ENCODE assay signal across 11 cellular contexts in genomic region chr21:44627181-44627822, GRCh38. TPM values are rescaled to one million over a fixed set of nuclear protein-coding genes. Genes with fewer than 3 reads are reported as not detected.
"Had no signal": no experiment of that assay in that cellular context is flagged by ENCODE, and none has a peak within 500 bp of the region (broad histone marks: within the 10 kb centered on the region; RNA-seq: fewer than 3 reads in every experiment).

No MANE protein-coding gene starts in this region.

RNA-seq across cellular contexts. Expression of gene KRTAP10-9, which starts 0.4 kb away (rescaled TPM):
- total RNA-seq: activated CD4-positive, alpha-beta T cell treated with anti-CD3 and anti-CD28 coated beads, Interleukin-2, amount 10 ng/mL, durations not matched to agents 24 days and 14 days; activated CD8-positive, alpha-beta memory T cell treated with anti-CD3 and anti-CD28 coated beads for 36 hours; activated CD8-positive, alpha-beta T cell treated with anti-CD3 and anti-CD28 coated beads for 36 hours; activated naive CD4-positive, alpha-beta T cell treated with anti-CD3 and anti-CD28 coated beads, Interleukin-2, amount 50 U/mL, for 72 hours; activated T-helper 2 cell treated with anti-CD3 and anti-CD28 coated beads, Interferon-gamma antibody, Interleukin-2, Interleukin-4, amounts not matched to agents 10 μg/mL and 5 μg/mL and 100 μg/mL, durations not matched to agents 14 hours and 24 hours and 36 hours; bronchial epithelial cell; M059J; RPMI7951; SJCRH30; T-helper 1 cell treated with Interleukin-12 subunit alpha and Interleukin-12 subunit beta and Interleukin-4 antibody, amounts not matched to agents 30 ng/mL and 1 ng/mL, for 36 hours; T-helper 2 cell treated with Interferon-gamma antibody and Interleukin-4, amounts not matched to agents 100 ng/mL and 5 ng/mL, for 36 hours had no signal

RNA-seq across cellular contexts. Expression of gene KRTAP10-10, which starts 9.9 kb away (rescaled TPM):
- total RNA-seq: activated CD4-positive, alpha-beta T cell treated with anti-CD3 and anti-CD28 coated beads, Interleukin-2, amount 10 ng/mL, durations not matched to agents 24 days and 14 days; activated CD8-positive, alpha-beta memory T cell treated with anti-CD3 and anti-CD28 coated beads for 36 hours; activated CD8-positive, alpha-beta T cell treated with anti-CD3 and anti-CD28 coated beads for 36 hours; activated naive CD4-positive, alpha-beta T cell treated with anti-CD3 and anti-CD28 coated beads, Interleukin-2, amount 50 U/mL, for 72 hours; activated T-helper 2 cell treated with anti-CD3 and anti-CD28 coated beads, Interferon-gamma antibody, Interleukin-2, Interleukin-4, amounts not matched to agents 10 μg/mL and 5 μg/mL and 100 μg/mL, durations not matched to agents 14 hours and 24 hours and 36 hours; bronchial epithelial cell; M059J; RPMI7951; SJCRH30; T-helper 1 cell treated with Interleukin-12 subunit alpha and Interleukin-12 subunit beta and Interleukin-4 antibody, amounts not matched to agents 30 ng/mL and 1 ng/mL, for 36 hours; T-helper 2 cell treated with Interferon-gamma antibody and Interleukin-4, amounts not matched to agents 100 ng/mL and 5 ng/mL, for 36 hours had no signal

RNA-seq across cellular contexts. Expression of gene KRTAP10-8, which starts 15.4 kb away (rescaled TPM):
- total RNA-seq: activated CD4-positive, alpha-beta T cell treated with anti-CD3 and anti-CD28 coated beads, Interleukin-2, amount 10 ng/mL, durations not matched to agents 24 days and 14 days; activated CD8-positive, alpha-beta memory T cell treated with anti-CD3 and anti-CD28 coated beads for 36 hours; activated CD8-positive, alpha-beta T cell treated with anti-CD3 and anti-CD28 coated beads for 36 hours; activated naive CD4-positive, alpha-beta T cell treated with anti-CD3 and anti-CD28 coated beads, Interleukin-2, amount 50 U/mL, for 72 hours; activated T-helper 2 cell treated with anti-CD3 and anti-CD28 coated beads, Interferon-gamma antibody, Interleukin-2, Interleukin-4, amounts not matched to agents 10 μg/mL and 5 μg/mL and 100 μg/mL, durations not matched to agents 14 hours and 24 hours and 36 hours; bronchial epithelial cell; M059J; RPMI7951; SJCRH30; T-helper 1 cell treated with Interleukin-12 subunit alpha and Interleukin-12 subunit beta and Interleukin-4 antibody, amounts not matched to agents 30 ng/mL and 1 ng/mL, for 36 hours; T-helper 2 cell treated with Interferon-gamma antibody and Interleukin-4, amounts not matched to agents 100 ng/mL and 5 ng/mL, for 36 hours had no signal

RNA-seq across cellular contexts. Expression of gene KRTAP10-11, which starts 18.9 kb away (rescaled TPM):
- total RNA-seq: activated CD4-positive, alpha-beta T cell treated with anti-CD3 and anti-CD28 coated beads, Interleukin-2, amount 10 ng/mL, durations not matched to agents 24 days and 14 days; activated CD8-positive, alpha-beta memory T cell treated with anti-CD3 and anti-CD28 coated beads for 36 hours; activated CD8-positive, alpha-beta T cell treated with anti-CD3 and anti-CD28 coated beads for 36 hours; activated naive CD4-positive, alpha-beta T cell treated with anti-CD3 and anti-CD28 coated beads, Interleukin-2, amount 50 U/mL, for 72 hours; activated T-helper 2 cell treated with anti-CD3 and anti-CD28 coated beads, Interferon-gamma antibody, Interleukin-2, Interleukin-4, amounts not matched to agents 10 μg/mL and 5 μg/mL and 100 μg/mL, durations not matched to agents 14 hours and 24 hours and 36 hours; bronchial epithelial cell; M059J; RPMI7951; SJCRH30; T-helper 1 cell treated with Interleukin-12 subunit alpha and Interleukin-12 subunit beta and Interleukin-4 antibody, amounts not matched to agents 30 ng/mL and 1 ng/mL, for 36 hours; T-helper 2 cell treated with Interferon-gamma antibody and Interleukin-4, amounts not matched to agents 100 ng/mL and 5 ng/mL, for 36 hours had no signal

RNA-seq across cellular contexts. Expression of gene KRTAP10-7, which starts 26.9 kb away (rescaled TPM):
- total RNA-seq: activated CD4-positive, alpha-beta T cell treated with anti-CD3 and anti-CD28 coated beads, Interleukin-2, amount 10 ng/mL, durations not matched to agents 24 days and 14 days; activated CD8-positive, alpha-beta memory T cell treated with anti-CD3 and anti-CD28 coated beads for 36 hours; activated CD8-positive, alpha-beta T cell treated with anti-CD3 and anti-CD28 coated beads for 36 hours; activated naive CD4-positive, alpha-beta T cell treated with anti-CD3 and anti-CD28 coated beads, Interleukin-2, amount 50 U/mL, for 72 hours; activated T-helper 2 cell treated with anti-CD3 and anti-CD28 coated beads, Interferon-gamma antibody, Interleukin-2, Interleukin-4, amounts not matched to agents 10 μg/mL and 5 μg/mL and 100 μg/mL, durations not matched to agents 14 hours and 24 hours and 36 hours; bronchial epithelial cell; M059J; RPMI7951; SJCRH30; T-helper 1 cell treated with Interleukin-12 subunit alpha and Interleukin-12 subunit beta and Interleukin-4 antibody, amounts not matched to agents 30 ng/mL and 1 ng/mL, for 36 hours; T-helper 2 cell treated with Interferon-gamma antibody and Interleukin-4, amounts not matched to agents 100 ng/mL and 5 ng/mL, for 36 hours had no signal
